In the genomic region with DNA sequence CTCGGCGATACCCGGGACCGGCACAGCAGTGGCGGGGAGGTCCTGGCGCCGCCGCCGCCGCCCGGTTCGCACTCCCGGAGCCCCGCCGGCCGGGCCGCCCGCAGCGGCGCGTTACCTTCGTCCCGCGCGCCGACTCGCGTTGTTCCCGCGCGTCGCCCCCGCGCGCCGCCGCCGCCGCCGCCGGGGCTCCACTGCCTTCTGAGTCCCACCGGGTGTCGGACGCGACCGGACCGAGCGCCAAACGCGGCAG, we compare ENCODE assay signal across 8 cellular contexts. TPM values are rescaled to one million over a fixed set of nuclear protein-coding genes. Genes with fewer than 3 reads are reported as not detected.
DNase-seq lines count a peak whose midpoint lies in the region; ATAC-seq, FAIRE-seq and TF ChIP-seq lines count a peak whose summit lies in the region.

A gene (minus strand): TSS at position 243 of the 250 bp plus-strand sequence. CDS start 36,993 bp downstream, outside the sequence.

- no peak for DNase-seq in activated CD4-positive, alpha-beta T cell treated with anti-CD3 and anti-CD28 coated beads, Interleukin-2, amount 10 ng/mL, durations not matched to agents 24 days and 14 days
- no peak for DNase-seq in activated CD4-positive, alpha-beta T cell treated with anti-CD3 and anti-CD28 coated beads, Interleukin-2, amount 50 U/mL, for 1 hour
- DNase-seq in astrocyte of the cerebellum (ENCODE audit: low read depth) (no peak), lower leg skin (ENCODE audit: low spot score in 2 of 2) (no peak), upper lobe of right lung (no peak), DMS 273 treated with DMSO at 0.1 percent for 48 hours (lab: John Stamatoyannopoulos, UW) (no peak), urothelium cell line (ENCODE audit: low spot score) (no peak)

- no peaks in the 10 kb centered on the region for H3K36me3 ChIP-seq in upper lobe of right lung

- no peaks in the 10 kb centered on the region for H3K27me3 Mint-ChIP-seq in activated CD4-positive, alpha-beta T cell treated with anti-CD3 and anti-CD28 coated beads, Interleukin-2, amount 10 ng/mL, durations not matched to agents 24 days and 14 days

- WGBS in lower leg skin, 2 donors, result 0% methylated on average over 1 to 24 of the region's 50 CpGs

- H3K36me3 Mint-ChIP-seq in activated CD4-positive, alpha-beta T cell treated with anti-CD3 and anti-CD28 coated beads, Interleukin-2, amount 10 ng/mL, durations not matched to agents 24 days and 14 days (ENCODE audit: low read depth), result peaks cover 24% of the 10 kb centered on the region

- peaks cover 3% of the 10 kb centered on the region for H3K4me1 ChIP-seq in upper lobe of right lung

- in situ Hi-C loops in astrocyte of the cerebellum (cut with HindIII; ENCODE audit: low sequenced_read_pairs), result no loop called here

- peaks cover 26% of the 10 kb centered on the region for H3K4me1 Mint-ChIP-seq in activated CD4-positive, alpha-beta T cell treated with anti-CD3 and anti-CD28 coated beads, Interleukin-2, amount 10 ng/mL, durations not matched to agents 24 days and 14 days

- no peaks in the 10 kb centered on the region for H3K9me3 Mint-ChIP-seq in activated CD4-positive, alpha-beta T cell treated with anti-CD3 and anti-CD28 coated beads, Interleukin-2, amount 10 ng/mL, durations not matched to agents 24 days and 14 days

- peak; percentile 21 for ATAC-seq in HG03520 (IDR thresholded peaks at IDR 0.05; ENCODE audit: unreplicated experiment)
- ATAC-seq in upper lobe of right lung, result no peak

- H3K27ac ChIP-seq in upper lobe of right lung, result peak within 1 kb of the TSS; percentile 87

- intact Hi-C loops in activated CD4-positive, alpha-beta T cell treated with anti-CD3 and anti-CD28 coated beads, Interleukin-2, amount 10 ng/mL, durations not matched to agents 24 days and 14 days (cut with micrococcal nuclease), result loop anchor here (1.0 to 5.0 kb wide), 8 partner anchors 28 to 207 kb away; no protein-coding TSS in a partner anchor
- intact Hi-C loops in lower leg skin (cut with DNase I; ENCODE audit: low total_unique reads) (loop anchor here (10.0 kb wide), 1 partner anchor 61 kb away; no protein-coding TSS in a partner anchor), upper lobe of right lung (cut with DNase I) (no loop called here)

- H3K9me3 ChIP-seq in upper lobe of right lung, result no peaks in the 10 kb centered on the region

- no peak for FAIRE-seq in urothelium cell line (lab: Jason Lieb, UNC)

- no peak for TF ChIP-seq POLR2A in lower leg skin (IDR thresholded peaks at IDR 0.05)

- H3K4me3 Mint-ChIP-seq in activated CD4-positive, alpha-beta T cell treated with anti-CD3 and anti-CD28 coated beads, Interleukin-2, amount 10 ng/mL, durations not matched to agents 24 days and 14 days, result peak within 1 kb of the TSS; percentile 99

- no peaks in the 10 kb centered on the region for H3K27me3 ChIP-seq in upper lobe of right lung

- no peak for TF ChIP-seq CTCF in astrocyte of the cerebellum (IDR thresholded peaks at IDR 0.05; ENCODE audit: low read depth, low read length, missing control alignments)
- TF ChIP-seq CTCF in lower leg skin (IDR thresholded peaks at IDR 0.05), result no peak
- TF ChIP-seq CTCF in upper lobe of right lung (IDR thresholded peaks at IDR 0.05), result no peak

- H3K4me3 ChIP-seq in astrocyte of the cerebellum (ENCODE audit: low read depth, low read length) (peak within 1 kb of the TSS; percentile 79), lower leg skin (ENCODE audit: low read depth, poor library complexity, severe bottlenecking) (peak within 1 kb of the TSS; percentile 96), upper lobe of right lung (peak within 1 kb of the TSS; percentile 74)

- H3K27ac Mint-ChIP-seq in activated CD4-positive, alpha-beta T cell treated with anti-CD3 and anti-CD28 coated beads, Interleukin-2, amount 10 ng/mL, durations not matched to agents 24 days and 14 days, result peak within 1 kb of the TSS; percentile 99

RNA-seq across cellular contexts. Expression of the gene that starts here (rescaled TPM):
- total RNA-seq in activated CD4-positive, alpha-beta T cell treated with anti-CD3 and anti-CD28 coated beads, Interleukin-2, amount 10 ng/mL, durations not matched to agents 24 days and 14 days, result 120 and 126 TPM in 2 replicates
- total RNA-seq in lower leg skin (10 to 100 TPM in 3 of 4 donors, 1 to 10 TPM in 1; 9.5 to 16.3 (median 11.3) TPM), upper lobe of right lung (3.7 TPM)
